Comparison of ENCODE assay signal across 31 cellular contexts in genomic region chr18:10515456-10515855, GRCh38. TPM values are rescaled to one million over a fixed set of nuclear protein-coding genes. Genes with fewer than 3 reads are reported as not detected.
DNase-seq lines count a peak whose midpoint lies in the region; ATAC-seq and TF ChIP-seq lines count a peak whose summit lies in the region.
"Had no signal": no experiment of that assay in that cellular context is flagged by ENCODE, and none has a peak within 500 bp of the region (broad histone marks: within the 10 kb centered on the region; RNA-seq: fewer than 3 reads in every experiment).

No MANE protein-coding gene starts in this region.

- no peak for TF ChIP-seq CTCF in left ventricle myocardium inferior (IDR thresholded peaks at IDR 0.05; ENCODE audit: borderline replicate concordance)
- no peak for TF ChIP-seq CTCF in brain (conservative IDR thresholded peaks at IDR 0.05)
- no peak for TF ChIP-seq CTCF in lower leg skin (IDR thresholded peaks at IDR 0.05)

- H3K9me3 ChIP-seq in left ventricle myocardium inferior (replicated peaks): peaks cover 4% of the 10 kb centered on the region
- H3K9me3 ChIP-seq: HAP-1, pancreas had no signal

- H3K9me3 Mint-ChIP-seq in brain: peaks cover 3 to 12% (median 9%) of the 10 kb centered on the region in 5 experiments
- H3K9me3 Mint-ChIP-seq: activated naive CD8-positive, alpha-beta T cell treated with anti-CD3 and anti-CD28 coated beads, Interleukin-2, amount 10 ng/mL, durations not matched to agents 7 days and 5 days; central memory CD8-positive, alpha-beta T cell had no signal

- peaks cover 25% of the 10 kb centered on the region for H3K4me1 ChIP-seq in left ventricle myocardium inferior
- H3K4me1 ChIP-seq: neural progenitor cell had no signal

- ATAC-seq in Right ventricle myocardium superior (ENCODE audit: poor library complexity) (no peak), GM18519 (IDR thresholded peaks at IDR 0.05; ENCODE audit: low FRiP score, unreplicated experiment) (no peak)
- ATAC-seq: activated CD4-positive, CD25-positive, alpha-beta regulatory T cell treated with anti-CD3 and anti-CD28 coated beads, Interleukin-2, amount 50 U/mL, for 24 hours; HepG2; left colon; pancreas; T-helper 17 cell had no signal

- TF ChIP-seq POLR2A in lower leg skin (IDR thresholded peaks at IDR 0.05): no peak

- H3K27ac Mint-ChIP-seq in brain: peak overlapping the region in 3 of 5 experiments; percentile 30 to 62 (median 52)
- H3K27ac Mint-ChIP-seq: activated naive CD8-positive, alpha-beta T cell treated with anti-CD3 and anti-CD28 coated beads, Interleukin-2, amount 10 ng/mL, durations not matched to agents 7 days and 5 days; immature natural killer cell; neural progenitor cell; T-helper 17 cell had no signal

- H3K4me1 Mint-ChIP-seq in brain: peaks cover 40% of the 10 kb centered on the region
- H3K4me1 Mint-ChIP-seq: central memory CD8-positive, alpha-beta T cell; immature natural killer cell had no signal

- H3K4me3 ChIP-seq in left ventricle myocardium inferior (no peak overlapping the region), lower leg skin (ENCODE audit: low read depth, poor library complexity, severe bottlenecking) (no peak overlapping the region)
- H3K4me3 ChIP-seq: HAP-1, neural progenitor cell, pancreas, smooth muscle cell had no signal

- peak overlapping the region; percentile 9 for H3K27ac ChIP-seq in left ventricle myocardium inferior (replicated peaks)
- H3K27ac ChIP-seq: neural progenitor cell, pancreas had no signal

- intact Hi-C loops in left ventricle myocardium inferior (cut with micrococcal nuclease) (no loop called here), Right ventricle myocardium superior (cut with DNase I) (loop anchor here (10.0 kb wide), 1 partner anchor 481 kb away; no protein-coding TSS in a partner anchor), lower leg skin (cut with DNase I; ENCODE audit: low total_unique reads) (no loop called here)

- H3K27me3 ChIP-seq in left ventricle myocardium inferior (ENCODE audit: low read depth): no peaks in the 10 kb centered on the region
- H3K27me3 ChIP-seq: neural progenitor cell, pancreas had no signal

- H3K36me3 ChIP-seq in left ventricle myocardium inferior: no peaks in the 10 kb centered on the region
- H3K36me3 ChIP-seq: HAP-1, neural progenitor cell, pancreas had no signal

- DNase-seq in left ventricle myocardium inferior: no peak
- DNase-seq in Right ventricle myocardium superior: no peak
- peak; percentile 40 to 75 for DNase-seq in lower leg skin (ENCODE audit: low spot score in 2 of 2)
- no peak for DNase-seq in cerebellum (ENCODE audit: low spot score)
- no peak for DNase-seq in dedifferentiated amniotic fluid mesenchymal stem cell (ENCODE audit: extremely low spot score)
- DNase-seq in effector CD4-positive, alpha-beta T cell: no peak
- DNase-seq: activated CD4-positive, alpha-beta T cell treated with anti-CD3 and anti-CD28 coated beads, Interleukin-2, amount 50 U/mL, for 48 hours; activated gamma-delta T cell treated with Interleukin-2 at 50 U/mL for 16 hours; activated naive CD8-positive, alpha-beta T cell treated with anti-CD3 and anti-CD28 coated beads, Interleukin-2, amount 10 ng/mL, durations not matched to agents 7 days and 5 days; activated T-cell treated with anti-CD3 and anti-CD28 coated beads, Interleukin-2, amount 50 U/mL, for 48 hours; aorta; DMS53; immature natural killer cell; Kasumi-1; left colon; NCI-H1048; NCI-H1694 treated with DMSO at 0.1 percent for 48 hours; NCI-H2171; NCI-H510A; OCI-M1; pancreas; stimulated activated naive CD4-positive, alpha-beta T cell treated with Interleukin-2 at 50 U/mL for 16 hours; T-helper 17 cell had no signal

- H3K4me3 Mint-ChIP-seq in brain: no peak overlapping the region
- H3K4me3 Mint-ChIP-seq: activated naive CD8-positive, alpha-beta T cell treated with anti-CD3 and anti-CD28 coated beads, Interleukin-2, amount 10 ng/mL, durations not matched to agents 7 days and 5 days; central memory CD8-positive, alpha-beta T cell; immature natural killer cell; neural progenitor cell; T-helper 17 cell had no signal

- H3K36me3 Mint-ChIP-seq in brain: no peaks in the 10 kb centered on the region
- H3K36me3 Mint-ChIP-seq: activated naive CD8-positive, alpha-beta T cell treated with anti-CD3 and anti-CD28 coated beads, Interleukin-2, amount 10 ng/mL, durations not matched to agents 7 days and 5 days; immature natural killer cell had no signal

- WGBS in lower leg skin, 2 donors: 27 to 33% methylated on average over 4 of the region's 4 CpGs

- H3K27me3 Mint-ChIP-seq in brain: peaks cover 6% of the 10 kb centered on the region

RNA-seq across cellular contexts. Expression of gene NAPG, which starts 10.4 kb away (rescaled TPM):
- total RNA-seq in left ventricle myocardium inferior (31.2 TPM), Right ventricle myocardium superior (25.8 TPM), lower leg skin (10 to 100 TPM; 15.6 to 25.7 (median 22.0) TPM), cerebellum (66.3 TPM)
- polyA plus RNA-seq in brain (ENCODE audit: insufficient read depth, low read depth, low replicate concordance): 10.8 TPM

Comparison
In these comparisons a context has a peak if more than half of its experiments do, and no peak if none do; other contexts are left out.
1. DNase-seq: peak in lower leg skin (2 of 2); none in left ventricle myocardium inferior (single experiment), Right ventricle myocardium superior (single experiment), cerebellum (single experiment), dedifferentiated amniotic fluid mesenchymal stem cell (single experiment) and effector CD4-positive, alpha-beta T cell (single experiment).